In genomic region chr2:129061079-129061785, GRCh38 we compare ENCODE assay signal across 7 cellular contexts.
DNase-seq lines count a peak whose midpoint lies in the region; ATAC-seq and TF ChIP-seq lines count a peak whose summit lies in the region.

No MANE protein-coding gene starts in this region.

- H3K27me3 Mint-ChIP-seq in H9 (ENCODE audit: low read depth): peaks cover 2% of the 10 kb centered on the region; the same call in 1 of the 2 replicates

- H3K4ac ChIP-seq in trophoblast cell (ENCODE audit: low read depth, low read length) (no peak overlapping the region), H9 (ENCODE audit: low read depth, low read length) (no peak overlapping the region)

- ATAC-seq in GM19351 (IDR thresholded peaks at IDR 0.05; ENCODE audit: unreplicated experiment) (peak; percentile 98), HG03432 (IDR thresholded peaks at IDR 0.05; ENCODE audit: unreplicated experiment) (peak; percentile 97), GM21367 (IDR thresholded peaks at IDR 0.05; ENCODE audit: unreplicated experiment) (no peak)

- H2BK120ac ChIP-seq in trophoblast cell (ENCODE audit: insufficient read depth, low read length, poor library complexity) (no peak overlapping the region), H9 (ENCODE audit: low read depth, low read length, poor library complexity, severe bottlenecking) (no peak overlapping the region)

- H2AK5ac ChIP-seq in trophoblast cell (ENCODE audit: low read length) (no peak overlapping the region), H9 (ENCODE audit: insufficient read length, low read length) (no peak overlapping the region)

- H3K79me1 ChIP-seq in trophoblast cell (ENCODE audit: low read length) (peaks cover 4% of the 10 kb centered on the region), H9 (ENCODE audit: insufficient read depth, low read depth, low read length, poor library complexity, severe bottlenecking) (no peaks in the 10 kb centered on the region)

- peaks cover 3 to 11% of the 10 kb centered on the region in 2 experiments for H3K4me1 ChIP-seq in trophoblast cell (ENCODE audit: control insufficient read depth in 1 of 2, insufficient read depth in 2 of 2, low read length in 2 of 2)
- H3K4me1 ChIP-seq in H9 (ENCODE audit: insufficient read depth, low read length): no peaks in the 10 kb centered on the region

- H3K23ac ChIP-seq in trophoblast cell (ENCODE audit: low read length) (no peak overlapping the region), H9 (ENCODE audit: insufficient read length, low read depth, low read length) (no peak overlapping the region)

- peak overlapping the region; percentile 55 for H3K9ac ChIP-seq in trophoblast cell (ENCODE audit: low read length)
- no peak overlapping the region for H3K9ac ChIP-seq in H9 (ENCODE audit: extremely low read depth, insufficient read length, low read length)

- no CpG with 5 or more reads among the region's 5 CpGs for WGBS in trophoblast cell (ENCODE audit: extremely low coverage, insufficient coverage, insufficient read length)
- WGBS in H9 (ENCODE audit: extremely low coverage, insufficient read length, low lambda C conversion rate): no CpG with 5 or more reads among the region's 5 CpGs

- no peak overlapping the region for H3T11ph ChIP-seq in H9 (ENCODE audit: low read length)

- H2BK20ac ChIP-seq in H9 (ENCODE audit: low read depth, low read length, poor library complexity, severe bottlenecking): no peak overlapping the region

- H3K27ac Mint-ChIP-seq in H9: peak overlapping the region in 1 of 3 experiments; percentile 59; a peak in 1 of 7 replicates

- H4K8ac ChIP-seq in trophoblast cell (ENCODE audit: low read depth, low read length) (no peak overlapping the region), H9 (replicated peaks; ENCODE audit: insufficient read length, low read depth, low read length) (no peak overlapping the region)

- no peak overlapping the region for H4K12ac ChIP-seq in trophoblast cell (ENCODE audit: low read depth, low read length)

- no peaks in the 10 kb centered on the region for H3K36me3 Mint-ChIP-seq in H9 (ENCODE audit: insufficient read depth in 1 of 3, low read depth in 3 of 3)

- H3K4me1 Mint-ChIP-seq in H9: no peaks in the 10 kb centered on the region

- no peak overlapping the region for H3K4me2 ChIP-seq in trophoblast cell (ENCODE audit: low read length)
- H3K4me2 ChIP-seq in H9 (ENCODE audit: insufficient read depth, insufficient read length, low read length): no peak overlapping the region

- H3K9me3 Mint-ChIP-seq in H9: no peaks in the 10 kb centered on the region

- no peaks in the 10 kb centered on the region for H3K36me3 ChIP-seq in trophoblast cell (ENCODE audit: control insufficient read depth in 1 of 2, insufficient read depth in 2 of 2, low read length in 2 of 2)

- no peak overlapping the region for H2BK12ac ChIP-seq in trophoblast cell (ENCODE audit: low read length)
- H2BK12ac ChIP-seq in H9 (ENCODE audit: insufficient read length, low read depth, low read length): no peak overlapping the region

- H3K79me2 ChIP-seq in trophoblast cell (ENCODE audit: control insufficient read depth, insufficient read depth, low read length, poor library complexity): no peaks in the 10 kb centered on the region
- H3K79me2 ChIP-seq in H9 (ENCODE audit: insufficient read depth, low read length): no peaks in the 10 kb centered on the region

- H3K4me3 ChIP-seq in trophoblast cell (ENCODE audit: low read depth, low read length): no peak overlapping the region

- H4K91ac ChIP-seq in trophoblast cell (ENCODE audit: low read depth, low read length) (no peak overlapping the region), H9 (ENCODE audit: insufficient read length, low read depth, low read length) (no peak overlapping the region)

- no peaks in the 10 kb centered on the region for H3K23me2 ChIP-seq in H9 (ENCODE audit: insufficient read length, low read depth, low read length, poor library complexity, severe bottlenecking)

- H2BK5ac ChIP-seq in trophoblast cell (ENCODE audit: low read depth, low read length, poor library complexity) (no peak overlapping the region), H9 (ENCODE audit: insufficient read length, low read length) (no peak overlapping the region)

- H3K27me3 ChIP-seq in trophoblast cell (ENCODE audit: insufficient read depth, low read length) (no peaks in the 10 kb centered on the region), H9 (ENCODE audit: insufficient read depth, low read length) (no peaks in the 10 kb centered on the region)

- no peaks in the 10 kb centered on the region for H3K9me3 ChIP-seq in trophoblast cell (ENCODE audit: insufficient read depth, low read depth, low read length)
- no peaks in the 10 kb centered on the region for H3K9me3 ChIP-seq in H9 (ENCODE audit: control insufficient read depth, low read depth, low read length)

- H3K18ac ChIP-seq in trophoblast cell (ENCODE audit: low read length) (no peak overlapping the region), H9 (ENCODE audit: insufficient read length, low read depth, low read length) (no peak overlapping the region)

- no peak overlapping the region for H3K56ac ChIP-seq in H9 (ENCODE audit: insufficient read length, low read depth, low read length)

- no peak overlapping the region for H3K27ac ChIP-seq in trophoblast cell (ENCODE audit: low read depth, low read length)
- no peak overlapping the region for H3K27ac ChIP-seq in H9 (ENCODE audit: insufficient read length, low read depth, low read length)

- no peaks in the 10 kb centered on the region for H4K20me1 ChIP-seq in H9 (ENCODE audit: control insufficient read depth, insufficient read depth, insufficient read length)

- no peak overlapping the region for H4K5ac ChIP-seq in H9 (ENCODE audit: insufficient read length, low read depth, low read length)

- DNase-seq in SKM-1 treated with dmso at 0.1 percent for 144 hours (lab: John Stamatoyannopoulos, UW; ENCODE audit: unreplicated experiment): peak; percentile 21
- DNase-seq in trophoblast cell: no peak
- no peak for DNase-seq in NCI-H1436 treated with DMSO at 0.1 percent for 48 hours (lab: John Stamatoyannopoulos, UW)
- DNase-seq in H9: no peak

- TF ChIP-seq CTCF in H9 (conservative IDR thresholded peaks at IDR 0.05): no peak

- H2BK15ac ChIP-seq in H9 (ENCODE audit: low read depth, low read length): no peak overlapping the region

- no peak overlapping the region for H2AFZ ChIP-seq in trophoblast cell (ENCODE audit: insufficient read depth, low read length, poor library complexity)
- no peak overlapping the region for H2AFZ ChIP-seq in H9 (ENCODE audit: low read length)

- H3K4me3 Mint-ChIP-seq in H9: no peak overlapping the region

- H3K14ac ChIP-seq in trophoblast cell (ENCODE audit: low read length) (no peak overlapping the region), H9 (ENCODE audit: insufficient read depth, low read length) (no peak overlapping the region)
